8 cellular contexts compared by ENCODE assay signal in genomic region chr4:2462218-2462991, GRCh38. TPM values are rescaled to one million over a fixed set of nuclear protein-coding genes. Genes with fewer than 3 reads are reported as not detected.
DNase-seq lines count a peak whose midpoint lies in the region; ATAC-seq and TF ChIP-seq lines count a peak whose summit lies in the region.

No MANE protein-coding gene starts in this region.

- in situ Hi-C loops in SK-MEL-5 (cut with HindIII; ENCODE audit: low pct_unique_long_range_greater_than_20kb, low sequenced_read_pairs): no loop called here

- H3K4me1 ChIP-seq in thymus (ENCODE audit: control insufficient read depth, insufficient read depth, low read length): peaks cover 8% of the 10 kb centered on the region

- no peak overlapping the region for H3K27ac Mint-ChIP-seq in activated naive CD4-positive, alpha-beta T cell treated with anti-CD3 and anti-CD28 coated beads, Interleukin-2, amount 50 U/mL, for 72 hours
- H3K27ac Mint-ChIP-seq in osteocyte (ENCODE audit: unreplicated experiment): no peak overlapping the region

- 6% methylated on average over 99 of the region's 99 CpGs for WGBS in thymus

- peak overlapping the region; percentile 63 for H3K4me3 Mint-ChIP-seq in osteocyte (ENCODE audit: unreplicated experiment)

- H3K36me3 Mint-ChIP-seq in activated naive CD4-positive, alpha-beta T cell treated with anti-CD3 and anti-CD28 coated beads, Interleukin-2, amount 50 U/mL, for 72 hours: no peaks in the 10 kb centered on the region
- H3K36me3 Mint-ChIP-seq in osteocyte (ENCODE audit: unreplicated experiment): no peaks in the 10 kb centered on the region

- ATAC-seq in GM19468 (IDR thresholded peaks at IDR 0.05; ENCODE audit: extremely low read depth, unreplicated experiment): peak; percentile 48
- peak; percentile 96 to 97 for ATAC-seq in activated naive CD4-positive, alpha-beta T cell treated with anti-CD3 and anti-CD28 coated beads, Interleukin-2, amount 50 U/mL, for 72 hours

- peak overlapping the region; percentile 58 for H3K4me3 ChIP-seq in thymus (ENCODE audit: low read length)

- no peaks in the 10 kb centered on the region for H3K36me3 ChIP-seq in thymus (ENCODE audit: control insufficient read depth, insufficient read depth)

- intact Hi-C loops in head of caudate nucleus (cut with DNase I): loop anchor here (10.0 kb wide), 1 partner anchor 72 kb away; the partner anchor contains the start of gene FAM193A

- no peaks in the 10 kb centered on the region for H3K27me3 Mint-ChIP-seq in osteocyte (ENCODE audit: unreplicated experiment)

- no peaks in the 10 kb centered on the region for H3K9me3 Mint-ChIP-seq in activated naive CD4-positive, alpha-beta T cell treated with anti-CD3 and anti-CD28 coated beads, Interleukin-2, amount 50 U/mL, for 72 hours
- no peaks in the 10 kb centered on the region for H3K9me3 Mint-ChIP-seq in osteocyte (ENCODE audit: unreplicated experiment)

- DNase-seq in COLO668 (lab: John Stamatoyannopoulos, UW; ENCODE audit: unreplicated experiment): peak; percentile 79
- DNase-seq in HT1080 (ENCODE audit: low read depth): peak; percentile 53
- peak; percentile 41 for DNase-seq in SK-MEL-5 (ENCODE audit: low read depth, low spot score)
- peak; percentile 70 to 72 for DNase-seq in activated naive CD4-positive, alpha-beta T cell treated with anti-CD3 and anti-CD28 coated beads, Interleukin-2, amount 50 U/mL, for 72 hours (ENCODE audit: low spot score in 2 of 2)
- DNase-seq in head of caudate nucleus: peak in 40 of 42 donors; percentile 28 to 88 (median 76)
- DNase-seq in osteocyte (ENCODE audit: extremely low spot score, unreplicated experiment): no peak

- H3K27me3 ChIP-seq in thymus (ENCODE audit: control insufficient read depth, insufficient read depth): peaks cover 3% of the 10 kb centered on the region

- H3K9me3 ChIP-seq in thymus (ENCODE audit: control insufficient read depth): no peaks in the 10 kb centered on the region

- TF ChIP-seq CTCF in osteocyte (IDR thresholded peaks at IDR 0.05): peak; percentile 75

- H3K27ac ChIP-seq in thymus (ENCODE audit: low read depth): no peak overlapping the region

- H3K4me1 Mint-ChIP-seq in osteocyte (ENCODE audit: unreplicated experiment): peaks cover 13% of the 10 kb centered on the region

RNA-seq across cellular contexts. Expression of gene RNF4, which starts 6.5 kb away (rescaled TPM):
- total RNA-seq in HT1080 (2014; rRNA removed; shearing (Covaris generic)): 77.4 and 97.7 TPM in 2 replicates
- 64.0 and 68.1 TPM in 2 replicates for polyA plus RNA-seq in HT1080 (2015; cell fraction: cytosol; rRNA removed)
- polyA plus RNA-seq in HT1080 (2015; cell fraction: nucleus; rRNA removed): 57.1 and 60.3 TPM in 2 replicates
- total RNA-seq in SK-MEL-5 (2014; rRNA removed; shearing (Covaris generic)): 45.0 and 50.1 TPM in 2 replicates
- polyA plus RNA-seq in SK-MEL-5 (2015; cell fraction: cytosol; rRNA removed): 63.5 and 72.5 TPM in 2 replicates
- 41.3 and 46.1 TPM in 2 replicates for polyA plus RNA-seq in SK-MEL-5 (2015; cell fraction: nucleus; rRNA removed)
- total RNA-seq in activated naive CD4-positive, alpha-beta T cell treated with anti-CD3 and anti-CD28 coated beads, Interleukin-2, amount 50 U/mL, for 72 hours: 10 to 100 TPM; 76.0 to 91.1 TPM
- 57.6 and 63.4 TPM in 2 replicates for total RNA-seq in osteocyte
- polyA plus RNA-seq in thymus: 41.3 TPM

RNA-seq across cellular contexts. Expression of gene CFAP99, which starts 43.6 kb away (rescaled TPM):
- not detected in 2 replicates for total RNA-seq in HT1080 (2014; rRNA removed; shearing (Covaris generic))
- polyA plus RNA-seq in HT1080 (2015; cell fraction: cytosol; rRNA removed): 0.02 TPM in 1 of 2 replicates, not detected in the other
- not detected in 2 replicates for polyA plus RNA-seq in HT1080 (2015; cell fraction: nucleus; rRNA removed)
- total RNA-seq in SK-MEL-5 (2014; rRNA removed; shearing (Covaris generic)): not detected in 2 replicates
- polyA plus RNA-seq in SK-MEL-5 (2015; cell fraction: cytosol; rRNA removed): not detected in 2 replicates
- polyA plus RNA-seq in SK-MEL-5 (2015; cell fraction: nucleus; rRNA removed): not detected in 2 replicates
- total RNA-seq in activated naive CD4-positive, alpha-beta T cell treated with anti-CD3 and anti-CD28 coated beads, Interleukin-2, amount 50 U/mL, for 72 hours: not detected
- total RNA-seq in osteocyte: not detected in 2 replicates
- 0.18 TPM for polyA plus RNA-seq in thymus

RNA-seq across cellular contexts. Expression of gene ZFYVE28, which starts 44.0 kb away (rescaled TPM):
- total RNA-seq in HT1080 (2014; rRNA removed; shearing (Covaris generic)): 5.0 and 5.4 TPM in 2 replicates
- 1.7 and 2.0 TPM in 2 replicates for polyA plus RNA-seq in HT1080 (2015; cell fraction: cytosol; rRNA removed)
- polyA plus RNA-seq in HT1080 (2015; cell fraction: nucleus; rRNA removed): 1.9 and 4.8 TPM in 2 replicates
- total RNA-seq in SK-MEL-5 (2014; rRNA removed; shearing (Covaris generic)): 2.6 and 3.1 TPM in 2 replicates
- 4.8 and 5.4 TPM in 2 replicates for polyA plus RNA-seq in SK-MEL-5 (2015; cell fraction: cytosol; rRNA removed)
- 12.1 and 24.1 TPM in 2 replicates for polyA plus RNA-seq in SK-MEL-5 (2015; cell fraction: nucleus; rRNA removed)
- 1 to 10 TPM; 2.7 to 9.9 TPM for total RNA-seq in activated naive CD4-positive, alpha-beta T cell treated with anti-CD3 and anti-CD28 coated beads, Interleukin-2, amount 50 U/mL, for 72 hours
- 3.3 and 3.4 TPM in 2 replicates for total RNA-seq in osteocyte
- polyA plus RNA-seq in thymus: 7.8 TPM
